Comparison of ENCODE assay signal across 9 cellular contexts in genomic region chr22:30267382-30268302, GRCh38. TPM values are rescaled to one million over a fixed set of nuclear protein-coding genes. Genes with fewer than 3 reads are reported as not detected.
DNase-seq lines count a peak whose midpoint lies in the region; ATAC-seq and TF ChIP-seq lines count a peak whose summit lies in the region.
"Had no signal": no experiment of that assay in that cellular context is flagged by ENCODE, and none has a peak within 500 bp of the region (broad histone marks: within the 10 kb centered on the region; RNA-seq: fewer than 3 reads in every experiment).

No MANE protein-coding gene starts in this region.

- POLR2A ChIA-PET in activated CD4-positive, alpha-beta T cell treated with anti-CD3 and anti-CD28 coated beads, Interleukin-2, amount 10 ng/mL, durations not matched to agents 7 days and 5 days (lab: Charles Lee), result interaction anchor here (0.7 to 0.9 kb wide), 2 partner anchors 12 to 59 kb away, joined by 3 read pairs; partner anchors contain the start of gene TBC1D10A

- DNase-seq in SIG-M5 treated with dmso at 0.1 percent for 504 hours (lab: John Stamatoyannopoulos, UW; ENCODE audit: unreplicated experiment) (peak; percentile 38), SIG-M5 (lab: John Stamatoyannopoulos, UW) (no peak), erythroblast (lab: John Stamatoyannopoulos, UW) (peak; percentile 65 to 74), substantia nigra (lab: John Stamatoyannopoulos, UW) (peak in 1 of 49 donors; percentile 13), putamen (ENCODE audit: low spot score) (no peak), COLO668 (lab: John Stamatoyannopoulos, UW; ENCODE audit: unreplicated experiment) (no peak)
- peak; percentile 82 for DNase-seq in activated CD4-positive, alpha-beta T cell treated with anti-CD3 and anti-CD28 coated beads, Interleukin-2, amount 10 ng/mL, durations not matched to agents 7 days and 5 days

- ATAC-seq in GM18511 (IDR thresholded peaks at IDR 0.05; ENCODE audit: unreplicated experiment), result no peak
- ATAC-seq: left lobe of liver had no signal

- peak overlapping the region; percentile 99 for H3K4me3 Mint-ChIP-seq in activated CD4-positive, alpha-beta T cell treated with anti-CD3 and anti-CD28 coated beads, Interleukin-2, amount 10 ng/mL, durations not matched to agents 7 days and 5 days

- H3K36me3 Mint-ChIP-seq in activated CD4-positive, alpha-beta T cell treated with anti-CD3 and anti-CD28 coated beads, Interleukin-2, amount 10 ng/mL, durations not matched to agents 7 days and 5 days (ENCODE audit: low read depth), result peaks cover 70% of the 10 kb centered on the region

- no peaks in the 10 kb centered on the region for H3K9me3 Mint-ChIP-seq in activated CD4-positive, alpha-beta T cell treated with anti-CD3 and anti-CD28 coated beads, Interleukin-2, amount 10 ng/mL, durations not matched to agents 7 days and 5 days

- peak overlapping the region; percentile 94 for H3K27ac Mint-ChIP-seq in activated CD4-positive, alpha-beta T cell treated with anti-CD3 and anti-CD28 coated beads, Interleukin-2, amount 10 ng/mL, durations not matched to agents 7 days and 5 days

- no peak for TF ChIP-seq POLR2A in erythroblast (IDR thresholded peaks at IDR 0.05; ENCODE audit: low read length)

- H3K27me3 Mint-ChIP-seq in activated CD4-positive, alpha-beta T cell treated with anti-CD3 and anti-CD28 coated beads, Interleukin-2, amount 10 ng/mL, durations not matched to agents 7 days and 5 days, result no peaks in the 10 kb centered on the region

- peak overlapping the region; percentile 6 for H3K27ac ChIP-seq in substantia nigra (ENCODE audit: low read depth, low read length, poor library complexity, severe bottlenecking)

- CTCF ChIA-PET in activated CD4-positive, alpha-beta T cell treated with anti-CD3 and anti-CD28 coated beads, Interleukin-2, amount 10 ng/mL, durations not matched to agents 7 days and 5 days (lab: Charles Lee), result interaction anchor here (0.8 to 2.4 kb wide), 8 partner anchors 12 to 133 kb away, joined by 3 to 13 read pairs (median 4); partner anchors contain the start of gene RNF215

- peaks cover 52% of the 10 kb centered on the region for H3K4me1 Mint-ChIP-seq in activated CD4-positive, alpha-beta T cell treated with anti-CD3 and anti-CD28 coated beads, Interleukin-2, amount 10 ng/mL, durations not matched to agents 7 days and 5 days

RNA-seq across cellular contexts. Expression of gene OSM, which starts 1.0 kb away (rescaled TPM):
- total RNA-seq in activated CD4-positive, alpha-beta T cell treated with anti-CD3 and anti-CD28 coated beads, Interleukin-2, amount 10 ng/mL, durations not matched to agents 7 days and 5 days, result 10 to 100 TPM; 74.7 to 80.5 TPM

RNA-seq across cellular contexts. Expression of gene LIF, which starts 21.1 kb away (rescaled TPM):
- 100 to 1,000 TPM; 102 to 103 TPM for total RNA-seq in activated CD4-positive, alpha-beta T cell treated with anti-CD3 and anti-CD28 coated beads, Interleukin-2, amount 10 ng/mL, durations not matched to agents 7 days and 5 days

RNA-seq across cellular contexts. Expression of gene CASTOR1, which starts 21.7 kb away (rescaled TPM):
- 10 to 100 TPM; 16.7 to 20.0 TPM for total RNA-seq in activated CD4-positive, alpha-beta T cell treated with anti-CD3 and anti-CD28 coated beads, Interleukin-2, amount 10 ng/mL, durations not matched to agents 7 days and 5 days

RNA-seq across cellular contexts. Expression of gene TBC1D10A, which starts 59.1 kb away (rescaled TPM):
- total RNA-seq in activated CD4-positive, alpha-beta T cell treated with anti-CD3 and anti-CD28 coated beads, Interleukin-2, amount 10 ng/mL, durations not matched to agents 7 days and 5 days, result 10 to 100 TPM; 45.5 to 47.6 TPM

Comparison
In these comparisons a context has a peak if more than half of its experiments do, and no peak if none do; other contexts are left out.
1. DNase-seq: peak in SIG-M5 treated with dmso at 0.1 percent for 504 hours (single experiment), activated CD4-positive, alpha-beta T cell treated with anti-CD3 and anti-CD28 coated beads, Interleukin-2, amount 10 ng/mL, durations not matched to agents 7 days and 5 days (single experiment) and erythroblast (2 of 2); none in SIG-M5 (single experiment), putamen (single experiment) and COLO668 (single experiment).